Comparison of ENCODE assay signal across 10 cellular contexts in genomic region chr17:67440311-67441051, GRCh38.
A peak's percentile ranks its signal among the peaks of the same experiment; 100 is the strongest.
DNase-seq lines count a peak whose midpoint lies in the region; ATAC-seq and TF ChIP-seq lines count a peak whose summit lies in the region.
"Had no signal": no experiment of that assay in that cellular context is flagged by ENCODE, and none has a peak within 500 bp of the region (broad histone marks: within the 10 kb centered on the region; RNA-seq: fewer than 3 reads in every experiment).

No MANE protein-coding gene starts in this region.

- peak overlapping the region; percentile 88 for H3K4me3 ChIP-seq in CD4-positive, CD25-positive, alpha-beta regulatory T cell (ENCODE audit: low read depth, low read length)
- peak overlapping the region; percentile 17; the same call in 1 of the 2 replicates for H3K4me3 ChIP-seq in IMR-90 (ENCODE audit: insufficient read depth, low read depth, low read length)
- H3K4me3 ChIP-seq: testis had no signal

- no peaks in the 10 kb centered on the region for H3K36me3 ChIP-seq in CD4-positive, CD25-positive, alpha-beta regulatory T cell (ENCODE audit: control insufficient read depth, insufficient read depth, low read length)
- no peaks in the 10 kb centered on the region for H3K36me3 ChIP-seq in IMR-90 (ENCODE audit: control insufficient read depth, insufficient read depth, low read length)

- dilution Hi-C loops in IMR-90 (cut with HindIII; ENCODE audit: low sequenced_read_pairs, unreplicated experiment): no loop called here

- no peaks in the 10 kb centered on the region for H3K9me1 ChIP-seq in IMR-90 (ENCODE audit: insufficient read depth, low read length)

- H3K14ac ChIP-seq in IMR-90 (replicated peaks; ENCODE audit: low read depth, low read length): peak overlapping the region; percentile 16

- no peaks in the 10 kb centered on the region for H3K27me3 Mint-ChIP-seq in CD4-positive, CD25-positive, alpha-beta regulatory T cell
- no peaks in the 10 kb centered on the region for H3K27me3 Mint-ChIP-seq in naive thymus-derived CD8-positive, alpha-beta T cell

- H2AK5ac ChIP-seq in IMR-90 (ENCODE audit: low read depth, low read length): peak overlapping the region; percentile 44; the same call in 1 of the 2 replicates

- no peaks in the 10 kb centered on the region for H3K36me3 Mint-ChIP-seq in CD4-positive, CD25-positive, alpha-beta regulatory T cell
- H3K36me3 Mint-ChIP-seq in naive thymus-derived CD8-positive, alpha-beta T cell: peaks cover 0 to 5% (median 0%) of the 10 kb centered on the region in 3 donors

- peaks cover 21 to 32% of the 10 kb centered on the region in 2 experiments for H3K79me1 ChIP-seq in IMR-90 (ENCODE audit: low read depth in 1 of 2, low read length in 2 of 2)

- peak overlapping the region; percentile 96 to 99 (median 98) for H3K27ac Mint-ChIP-seq in CD4-positive, CD25-positive, alpha-beta regulatory T cell
- peak overlapping the region; percentile 96 to 100 (median 99) for H3K27ac Mint-ChIP-seq in naive thymus-derived CD8-positive, alpha-beta T cell

- peak overlapping the region; percentile 53; the same call in 1 of the 2 replicates for H3K23ac ChIP-seq in IMR-90 (ENCODE audit: low read depth, low read length)

- no peak overlapping the region for H4K91ac ChIP-seq in IMR-90 (ENCODE audit: insufficient read depth, low read depth, low read length)

- H3K4me3 Mint-ChIP-seq in CD4-positive, CD25-positive, alpha-beta regulatory T cell: peak overlapping the region; percentile 84 to 91 (median 88)
- H3K4me3 Mint-ChIP-seq in naive thymus-derived CD8-positive, alpha-beta T cell: peak overlapping the region; percentile 72 to 91 (median 83)

- peak overlapping the region; percentile 75; the same call in 1 of the 2 replicates for H2BK20ac ChIP-seq in IMR-90 (ENCODE audit: low read depth, low read length)

- peak overlapping the region; percentile 77 for H2AFZ ChIP-seq in IMR-90 (replicated peaks; ENCODE audit: low read length, poor library complexity)

- no peak overlapping the region; the same call in 1 of the 2 replicates for H3K9ac ChIP-seq in IMR-90 (ENCODE audit: low read depth, low read length)

- no peaks in the 10 kb centered on the region for H3K9me3 ChIP-seq in CD4-positive, CD25-positive, alpha-beta regulatory T cell (ENCODE audit: control insufficient read depth in 2 of 2, low read length in 2 of 2)
- no peaks in the 10 kb centered on the region for H3K9me3 ChIP-seq in IMR-90 (ENCODE audit: control insufficient read depth, insufficient read depth, low read length)
- H3K9me3 ChIP-seq: testis had no signal

- no CpG with 5 or more reads among the region's 6 CpGs for WGBS in IMR-90 (ENCODE audit: extremely low coverage in 2 of 2, insufficient read length in 1 of 2), 2 experiments

- TF ChIP-seq CTCF in IMR-90 (conservative IDR thresholded peaks at IDR 0.05; ENCODE audit: low read depth, low read length): no peak

- no peaks in the 10 kb centered on the region for H4K20me1 ChIP-seq in IMR-90 (ENCODE audit: insufficient read depth, low read length)

- BruUV-seq in IMR-90 (replicated peaks; lab: Mats Ljungman, UMichigan): no TSS peak

- POLR2A ChIA-PET in IMR-90 (lab: Charles Lee; ENCODE audit: unreplicated experiment): interaction anchor here (0.7 kb wide), 1 partner anchor 178 kb away, joined by 13 read pairs; no protein-coding TSS in a partner anchor
- POLR2A ChIA-PET in naive thymus-derived CD8-positive, alpha-beta T cell (lab: Charles Lee): interaction anchor here (0.6 to 29.3 kb wide), 19 partner anchors 9 to 248 kb away, joined by 3 to 824 read pairs (median 15); partner anchors contain the start of gene PITPNC1

- no peak for ATAC-seq in CD4-positive, CD25-positive, alpha-beta regulatory T cell (ENCODE audit: low read depth in 2 of 2)
- ATAC-seq in IMR-90 (ENCODE audit: low read depth) (no peak), GM18511 (IDR thresholded peaks at IDR 0.05; ENCODE audit: unreplicated experiment) (no peak)
- no peak for ATAC-seq in naive thymus-derived CD8-positive, alpha-beta T cell

- in situ Hi-C loops in IMR-90 (cut with MboI; ENCODE audit: low sequenced_read_pairs): no loop called here
- in situ Hi-C loops in KBM-7 (cut with MboI; ENCODE audit: low pct_unique_long_range_greater_than_20kb, low sequenced_read_pairs): no loop called here

- TF ChIP-seq POLR2A in IMR-90 (IDR thresholded peaks at IDR 0.05; ENCODE audit: low read depth, low read length): no peak

- no peak for TF ChIP-seq RAD21 in IMR-90 (IDR thresholded peaks at IDR 0.05; ENCODE audit: low read length)

- H3K18ac ChIP-seq in IMR-90 (ENCODE audit: low read depth, low read length): peak overlapping the region; percentile 42; the same call in 1 of the 2 replicates

- intact Hi-C loops in IMR-90 (cut with micrococcal nuclease): no loop called here

- CTCF ChIA-PET in IMR-90 (lab: Yijun Ruan, JAX): interaction anchor here (1.5 kb wide), 1 partner anchor 35 kb away, joined by 8 read pairs; no protein-coding TSS in a partner anchor

- peak in 1 of 3 donors; percentile 18 for DNase-seq in CD4-positive, CD25-positive, alpha-beta regulatory T cell
- no peak for DNase-seq in IMR-90
- DNase-seq in amniotic epithelial cell (ENCODE audit: low read depth): peak; percentile 3
- DNase-seq in naive thymus-derived CD8-positive, alpha-beta T cell: no peak
- DNase-seq in SHP77 (lab: John Stamatoyannopoulos, UW): no peak
- no peak for DNase-seq in DMS79 treated with DMSO at 0.1 percent for 48 hours (lab: John Stamatoyannopoulos, UW)
- no peak for DNase-seq in KBM-7
- DNase-seq: NCI-H2227 treated with DMSO at 0.1 percent for 48 hours, testis had no signal

- H3K4me2 ChIP-seq in IMR-90 (ENCODE audit: low read depth, low read length): peak overlapping the region; percentile 52; the same call in 1 of the 2 replicates

- H3K27ac ChIP-seq in CD4-positive, CD25-positive, alpha-beta regulatory T cell (ENCODE audit: insufficient read depth, low read length, poor library complexity, severe bottlenecking): peak overlapping the region; percentile 90
- H3K27ac ChIP-seq in IMR-90 (ENCODE audit: insufficient read depth, low read length): no peak overlapping the region
- H3K27ac ChIP-seq: testis had no signal

- H3K4ac ChIP-seq in IMR-90 (ENCODE audit: low read depth, low read length): peak overlapping the region; percentile 44

- peak overlapping the region; percentile 46 for H2BK120ac ChIP-seq in IMR-90 (ENCODE audit: low read depth, low read length)

- peak overlapping the region; percentile 31; the same call in 1 of the 2 replicates for H3K56ac ChIP-seq in IMR-90 (ENCODE audit: extremely low read depth, insufficient read depth, low read length)

- peaks cover 61% of the 10 kb centered on the region for H3K4me1 ChIP-seq in CD4-positive, CD25-positive, alpha-beta regulatory T cell (ENCODE audit: control insufficient read depth, insufficient read depth, low read length, poor library complexity, severe bottlenecking)
- H3K4me1 ChIP-seq in IMR-90 (ENCODE audit: control insufficient read depth, insufficient read depth, low read length): peaks cover 3% of the 10 kb centered on the region; the same call in 1 of the 2 replicates
- H3K4me1 ChIP-seq: testis had no signal

- H2AK9ac ChIP-seq in IMR-90 (replicated peaks; ENCODE audit: low read depth, low read length, poor library complexity): no peak overlapping the region

- H3K4me1 Mint-ChIP-seq in CD4-positive, CD25-positive, alpha-beta regulatory T cell: peaks cover 16 to 93% (median 52%) of the 10 kb centered on the region in 4 donors
- H3K4me1 Mint-ChIP-seq in naive thymus-derived CD8-positive, alpha-beta T cell: peaks cover 48 to 93% (median 89%) of the 10 kb centered on the region in 4 donors

- H3K9me3 Mint-ChIP-seq in CD4-positive, CD25-positive, alpha-beta regulatory T cell: peaks cover 0 to 2% (median 0%) of the 10 kb centered on the region in 7 donors
- H3K9me3 Mint-ChIP-seq in naive thymus-derived CD8-positive, alpha-beta T cell: no peaks in the 10 kb centered on the region

- H3K27me3 ChIP-seq in CD4-positive, CD25-positive, alpha-beta regulatory T cell (ENCODE audit: control insufficient read depth, insufficient read depth, low read length): no peaks in the 10 kb centered on the region
- H3K27me3 ChIP-seq in IMR-90 (ENCODE audit: control insufficient read depth, insufficient read depth, low read length): no peaks in the 10 kb centered on the region
- H3K27me3 ChIP-seq: testis had no signal

- H4K5ac ChIP-seq in IMR-90 (ENCODE audit: low read depth, low read length): peak overlapping the region; percentile 30; the same call in 1 of the 2 replicates

- H4K8ac ChIP-seq in IMR-90 (ENCODE audit: low read depth in 2 of 2, low read length in 2 of 2): peak overlapping the region; percentile 13 to 71; a peak in 2 of 4 replicates

- H2BK15ac ChIP-seq in IMR-90 (ENCODE audit: low read depth, low read length): peak overlapping the region; percentile 35; the same call in 1 of the 3 replicates

- peak overlapping the region; percentile 65 for H2BK5ac ChIP-seq in IMR-90 (ENCODE audit: low read depth, low read length, poor library complexity, severe bottlenecking)

TF ChIP-seq in IMR-90, 13 proteins besides CTCF, POLR2A, EP300 and RAD21:
- TF ChIP-seq CHD1 (IDR thresholded peaks at IDR 0.05; ENCODE audit: low read depth, low read length): 0 out of 2 replicates have a peak, but pooled peaks have one; percentile 65
- no peak for TF ChIP-seq MXI1 (IDR thresholded peaks at IDR 0.05; ENCODE audit: borderline replicate concordance, low read depth, low read length)
- TF ChIP-seq NFE2L2 (IDR thresholded peaks at IDR 0.05; ENCODE audit: low read depth, low read length): no peak
- no peak for TF ChIP-seq ELK1 (IDR thresholded peaks at IDR 0.05; ENCODE audit: borderline replicate concordance, low read depth, low read length)
- no peak for TF ChIP-seq RCOR1 (IDR thresholded peaks at IDR 0.05; ENCODE audit: insufficient replicate concordance, low read length)
